Comparison of ENCODE assay signal across 1 cellular context in genomic region chr1:52552505-52553371, GRCh38.
TF ChIP-seq lines count a peak whose summit lies in the region.

Gene TUT4 (minus strand): TSS chr1:52553092. CDS start chr1:52526280, 26,812 bp downstream.

TF ChIP-seq in HepG2, 621 proteins besides CTCF, POLR2A, EP300 and RAD21 (continued from another document and continues in another):
- TF ChIP-seq PRDM15 (CRISPR knock-in tag; IDR thresholded peaks at IDR 0.05) = peak; percentile 44; the same call in 1 of the 2 replicates
- TF ChIP-seq REPIN1 (CRISPR knock-in tag; IDR thresholded peaks at IDR 0.05; ENCODE audit: borderline replicate concordance, low read depth) = no peak
- TF ChIP-seq PAF1 (CRISPR knock-in tag; IDR thresholded peaks at IDR 0.05) = no peak
- no peak; the same call in none of the 2 replicates for TF ChIP-seq ZNF263 (CRISPR knock-in tag; IDR thresholded peaks at IDR 0.05)
- TF ChIP-seq ZFP1 (CRISPR knock-in tag; IDR thresholded peaks at IDR 0.05) = no peak
- TF ChIP-seq TFAP4 (IDR thresholded peaks at IDR 0.05; ENCODE audit: borderline replicate concordance, low read depth) = no peak
- TF ChIP-seq ZNF781 (CRISPR knock-in tag; IDR thresholded peaks at IDR 0.05; ENCODE audit: borderline replicate concordance, not compliant biosample characterization) = no peak
- no peak for TF ChIP-seq ZBTB8A (CRISPR knock-in tag; IDR thresholded peaks at IDR 0.05; ENCODE audit: borderline replicate concordance, low read depth)
- no peak for TF ChIP-seq ZNF652 (CRISPR knock-in tag; IDR thresholded peaks at IDR 0.05; ENCODE audit: borderline replicate concordance, low read depth)
- no peak; the same call in 1 of the 2 replicates for TF ChIP-seq ETV5 (CRISPR knock-in tag; IDR thresholded peaks at IDR 0.05; ENCODE audit: borderline replicate concordance)
- TF ChIP-seq ZNF33A (CRISPR knock-in tag; IDR thresholded peaks at IDR 0.05; ENCODE audit: borderline replicate concordance) = 0 out of 2 replicates have a peak, but pooled peaks have one; percentile 10
- TF ChIP-seq ZNF513 (CRISPR knock-in tag; conservative IDR thresholded peaks at IDR 0.05) = no peak
- no peak for TF ChIP-seq NFE2L2 (IDR thresholded peaks at IDR 0.05; ENCODE audit: low read length)
- TF ChIP-seq DNMT1 (CRISPR knock-in tag; IDR thresholded peaks at IDR 0.05) = peak; percentile 90
- no peak for TF ChIP-seq ZNF574 (CRISPR knock-in tag; IDR thresholded peaks at IDR 0.05)
- TF ChIP-seq CCAR2 (optimal IDR thresholded peaks at IDR 0.05; ENCODE audit: low read depth, low read length) = no peak
- peak; percentile 66; the same call in 1 of the 2 replicates for TF ChIP-seq THAP7 (CRISPR knock-in tag; IDR thresholded peaks at IDR 0.05)
- no peak for TF ChIP-seq HCFC1 (IDR thresholded peaks at IDR 0.05; ENCODE audit: low read depth, low read length)
- TF ChIP-seq NRL (CRISPR knock-in tag; IDR thresholded peaks at IDR 0.05; ENCODE audit: borderline replicate concordance) = peak; percentile 77
- no peak for TF ChIP-seq MEIS1 (CRISPR knock-in tag; IDR thresholded peaks at IDR 0.05; ENCODE audit: borderline replicate concordance)
- TF ChIP-seq ZBTB33 (CRISPR knock-in tag; IDR thresholded peaks at IDR 0.05) = no peak
- TF ChIP-seq MYC (CRISPR knock-in tag; IDR thresholded peaks at IDR 0.05; ENCODE audit: borderline replicate concordance) = no peak
- TF ChIP-seq GTF2F1 (IDR thresholded peaks at IDR 0.05; ENCODE audit: low read length) = no peak
- TF ChIP-seq THAP9 (CRISPR knock-in tag; IDR thresholded peaks at IDR 0.05; ENCODE audit: borderline replicate concordance) = no peak
- no peak; the same call in 1 of the 2 replicates for TF ChIP-seq TFDP1 (CRISPR knock-in tag; IDR thresholded peaks at IDR 0.05; ENCODE audit: borderline replicate concordance)
- no peak; the same call in 1 of the 2 replicates for TF ChIP-seq ZSCAN31 (CRISPR knock-in tag; IDR thresholded peaks at IDR 0.05; ENCODE audit: low read depth)
- TF ChIP-seq PRMT3 (CRISPR knock-in tag; IDR thresholded peaks at IDR 0.05; ENCODE audit: borderline replicate concordance, low read depth) = 0 out of 2 replicates have a peak, but pooled peaks have one; percentile 39
- TF ChIP-seq ZNF446 (CRISPR knock-in tag; IDR thresholded peaks at IDR 0.05) = no peak
- no peak; the same call in 1 of the 2 replicates for TF ChIP-seq HNF1B (CRISPR knock-in tag; IDR thresholded peaks at IDR 0.05)
- no peak for TF ChIP-seq ZBTB34 (CRISPR knock-in tag; IDR thresholded peaks at IDR 0.05)
- TF ChIP-seq ZMAT5 (CRISPR knock-in tag; IDR thresholded peaks at IDR 0.05; ENCODE audit: borderline replicate concordance, low read depth) = no peak
- TF ChIP-seq ZNF24 (IDR thresholded peaks at IDR 0.05) = no peak
- no peak for TF ChIP-seq BRF2 (CRISPR knock-in tag; IDR thresholded peaks at IDR 0.05)
- peak; percentile 81 for TF ChIP-seq ZNF143 (CRISPR knock-in tag; IDR thresholded peaks at IDR 0.05)
- no peak; the same call in 1 of the 2 replicates for TF ChIP-seq MAZ (IDR thresholded peaks at IDR 0.05; ENCODE audit: borderline replicate concordance, low read depth, low read length)
- peak; percentile 74 for TF ChIP-seq MAZ (CRISPR knock-in tag; IDR thresholded peaks at IDR 0.05; ENCODE audit: low read depth)
- no peak for TF ChIP-seq PCBP2 (optimal IDR thresholded peaks at IDR 0.05; ENCODE audit: low read depth, low read length, poor library complexity, severe bottlenecking)
- TF ChIP-seq MTA3 (CRISPR knock-in tag; IDR thresholded peaks at IDR 0.05) = no peak
